19 cellular contexts compared by ENCODE assay signal in genomic region chr10:121628859-121629258, GRCh38. TPM values are rescaled to one million over a fixed set of nuclear protein-coding genes. Genes with fewer than 3 reads are reported as not detected.
"Had no signal": no experiment of that assay in that cellular context is flagged by ENCODE, and none has a peak within 500 bp of the region (broad histone marks: within the 10 kb centered on the region; RNA-seq: fewer than 3 reads in every experiment).

No MANE protein-coding gene starts in this region.

- ATAC-seq: left colon, right cardiac atrium had no signal

- H3K9me3 ChIP-seq: adrenal gland, suprapubic skin, upper lobe of left lung had no signal

- DNase-seq: activated CD4-positive, alpha-beta T cell treated with anti-CD3 and anti-CD28 coated beads, Interleukin-2, amount 50 U/mL, for 48 hours; activated naive CD4-positive, alpha-beta T cell treated with anti-CD3 and anti-CD28 coated beads, Interleukin-2, amount 50 U/mL, for 16 hours; adrenal gland; dorsolateral prefrontal cortex; foreskin keratinocyte; head of caudate nucleus; left colon; naive B cell; right cardiac atrium; small intestine; stimulated activated CD4-positive, alpha-beta T cell treated with anti-CD3 and anti-CD28 coated beads, Interleukin-4, amount 100 ng/mL, for 4 hours; stimulated activated CD8-positive, alpha-beta memory T cell treated with anti-CD3 and anti-CD28 coated beads, Interleukin-4, amount 100 ng/mL, for 48 hours; stimulated activated naive CD4-positive, alpha-beta T cell treated with Interleukin-2 at 50 U/mL for 16 hours; upper lobe of left lung had no signal

- H3K9me3 Mint-ChIP-seq: activated T-helper 2 cell treated with anti-CD3 and anti-CD28 coated beads, Interferon-gamma antibody, Interleukin-2, Interleukin-4, amounts not matched to agents 10 μg/mL and 5 μg/mL and 100 μg/mL, durations not matched to agents 14 hours and 24 hours and 36 hours had no signal

- H3K4me1 ChIP-seq: adrenal gland, upper lobe of left lung had no signal

- H3K4me1 Mint-ChIP-seq: naive B cell had no signal

- H3K36me3 ChIP-seq: adrenal gland, suprapubic skin, upper lobe of left lung had no signal

- H3K27ac ChIP-seq: adrenal gland, upper lobe of left lung, VCaP had no signal

- H3K27me3 ChIP-seq: adrenal gland, dorsolateral prefrontal cortex, foreskin keratinocyte, suprapubic skin, upper lobe of left lung had no signal

- H3K27me3 Mint-ChIP-seq: naive B cell had no signal

- H3K4me3 Mint-ChIP-seq: naive B cell had no signal

- H3K4me3 ChIP-seq: adrenal gland, lung, upper lobe of left lung had no signal

- H3K36me3 Mint-ChIP-seq: naive B cell had no signal

- H3K27ac Mint-ChIP-seq: activated T-helper 2 cell treated with anti-CD3 and anti-CD28 coated beads, Interferon-gamma antibody, Interleukin-2, Interleukin-4, amounts not matched to agents 10 μg/mL and 5 μg/mL and 100 μg/mL, durations not matched to agents 14 hours and 24 hours and 36 hours; naive B cell had no signal

RNA-seq across cellular contexts. Expression of gene FGFR2, which starts 30.6 kb away (rescaled TPM):
- total RNA-seq: activated T-helper 2 cell treated with anti-CD3 and anti-CD28 coated beads, Interferon-gamma antibody, Interleukin-2, Interleukin-4, amounts not matched to agents 10 μg/mL and 5 μg/mL and 100 μg/mL, durations not matched to agents 14 hours and 24 hours and 36 hours; T-helper 1 cell treated with Interleukin-12 subunit alpha and Interleukin-12 subunit beta and Interleukin-4 antibody, amounts not matched to agents 30 ng/mL and 1 ng/mL, for 36 hours had no signal
